14 cellular contexts compared by ENCODE assay signal in the genomic region with DNA sequence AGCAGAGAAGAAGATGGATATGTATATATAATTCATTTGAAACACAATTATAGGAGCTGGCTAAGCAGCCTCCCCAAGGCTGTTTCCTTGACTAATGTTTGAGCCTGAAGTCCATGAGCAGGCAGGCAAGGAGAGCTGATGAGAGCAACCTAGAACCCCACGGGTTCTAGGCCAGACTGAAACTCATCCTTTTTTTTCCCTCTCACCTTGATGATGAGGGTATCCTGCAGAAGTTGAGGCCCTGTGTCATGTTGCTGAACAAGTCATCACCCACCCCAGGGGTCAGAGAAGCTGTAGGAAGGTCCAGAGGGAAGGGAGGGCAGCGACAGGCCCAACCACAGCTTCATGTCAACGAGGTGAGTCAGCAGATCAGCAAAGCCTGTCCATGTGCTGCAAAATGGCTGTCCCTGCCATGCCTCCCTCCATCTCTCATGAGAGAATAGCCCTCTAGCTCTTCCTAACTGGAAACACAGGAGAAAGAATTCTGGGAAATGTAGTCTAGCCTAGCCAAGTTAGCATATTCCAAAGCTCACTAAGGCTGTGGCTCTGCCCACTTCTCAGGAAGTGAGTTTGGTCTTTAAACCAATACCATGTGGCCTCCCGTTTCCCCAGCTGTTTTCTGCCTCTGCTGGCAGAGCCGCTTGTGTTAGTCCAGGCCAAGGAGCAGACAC.
A peak's percentile ranks its signal among the peaks of the same experiment; 100 is the strongest.
DNase-seq lines count a peak whose midpoint lies in the region; ATAC-seq and TF ChIP-seq lines count a peak whose summit lies in the region.
"Had no signal": no experiment of that assay in that cellular context is flagged by ENCODE, and none has a peak within 500 bp of the region (broad histone marks: within the 10 kb centered on the region; RNA-seq: fewer than 3 reads in every experiment).

No MANE protein-coding gene starts in this region.

- WGBS in stomach, 5 donors: 57 to 81% (median 61%) methylated on average over 5 of the region's 5 CpGs

- no peaks in the 10 kb centered on the region for H3K9me3 ChIP-seq in stomach
- H3K9me3 ChIP-seq: lower lobe of right lung had no signal

- DNase-seq in NCI-H82 (lab: John Stamatoyannopoulos, UW): peak; percentile 30
- DNase-seq in NCI-H82 treated with DMSO at 0.1 percent for 48 hours (lab: John Stamatoyannopoulos, UW; ENCODE audit: unreplicated experiment): no peak
- peak; percentile 3 for DNase-seq in fibroblast of peridontal ligament (ENCODE audit: extremely low read depth)
- DNase-seq in stomach: peak; percentile 35
- no peak for DNase-seq in T-helper 1 cell
- DNase-seq in chondrocyte (ENCODE audit: low spot score): no peak
- DNase-seq: activated CD8-positive, alpha-beta memory T cell treated with anti-CD3 and anti-CD28 coated beads, Interleukin-2, amount 50 U/mL, for 4 hours; GDM1; lower lobe of right lung; NCI-H1417 treated with DMSO at 0.1 percent for 48 hours; posterior cingulate gyrus had no signal

- no peak overlapping the region for H3K27ac Mint-ChIP-seq in chondrocyte (ENCODE audit: unreplicated experiment)

- H3K27me3 Mint-ChIP-seq in chondrocyte (ENCODE audit: low read depth): no peaks in the 10 kb centered on the region

- TF ChIP-seq CTCF in stomach (IDR thresholded peaks at IDR 0.05): no peak
- TF ChIP-seq CTCF in chondrocyte (IDR thresholded peaks at IDR 0.05): no peak

- H3K4me3 ChIP-seq in stomach: no peak overlapping the region
- H3K4me3 ChIP-seq: lower lobe of right lung had no signal

- H3K4me1 Mint-ChIP-seq in chondrocyte (ENCODE audit: low read depth): no peaks in the 10 kb centered on the region

- H3K36me3 ChIP-seq in stomach: no peaks in the 10 kb centered on the region
- H3K36me3 ChIP-seq: lower lobe of right lung had no signal

- H3K4me1 ChIP-seq in stomach: no peaks in the 10 kb centered on the region
- H3K4me1 ChIP-seq: lower lobe of right lung had no signal

- no peaks in the 10 kb centered on the region for H3K36me3 Mint-ChIP-seq in chondrocyte (ENCODE audit: low read depth)
- H3K36me3 Mint-ChIP-seq: brain had no signal

- H3K27ac ChIP-seq in stomach: no peak overlapping the region
- H3K27ac ChIP-seq: lower lobe of right lung had no signal

- ATAC-seq in HG02870 (IDR thresholded peaks at IDR 0.05; ENCODE audit: unreplicated experiment): no peak
- ATAC-seq: lower lobe of right lung had no signal

- no peaks in the 10 kb centered on the region for H3K27me3 ChIP-seq in stomach

- no peaks in the 10 kb centered on the region for H3K9me3 Mint-ChIP-seq in chondrocyte (ENCODE audit: low read depth)

- no peak for TF ChIP-seq EP300 in stomach (IDR thresholded peaks at IDR 0.05)

- TF ChIP-seq POLR2A in stomach (IDR thresholded peaks at IDR 0.05): no peak

- intact Hi-C loops in stomach (cut with DNase I; ENCODE audit: low total_unique reads): no loop called here

- H3K4me3 Mint-ChIP-seq in chondrocyte (ENCODE audit: unreplicated experiment): no peak overlapping the region
- H3K4me3 Mint-ChIP-seq: brain had no signal

TF ChIP-seq in PFSK-1, 5 proteins besides CTCF, POLR2A, EP300 and RAD21:
- TF ChIP-seq, protein P1, sequence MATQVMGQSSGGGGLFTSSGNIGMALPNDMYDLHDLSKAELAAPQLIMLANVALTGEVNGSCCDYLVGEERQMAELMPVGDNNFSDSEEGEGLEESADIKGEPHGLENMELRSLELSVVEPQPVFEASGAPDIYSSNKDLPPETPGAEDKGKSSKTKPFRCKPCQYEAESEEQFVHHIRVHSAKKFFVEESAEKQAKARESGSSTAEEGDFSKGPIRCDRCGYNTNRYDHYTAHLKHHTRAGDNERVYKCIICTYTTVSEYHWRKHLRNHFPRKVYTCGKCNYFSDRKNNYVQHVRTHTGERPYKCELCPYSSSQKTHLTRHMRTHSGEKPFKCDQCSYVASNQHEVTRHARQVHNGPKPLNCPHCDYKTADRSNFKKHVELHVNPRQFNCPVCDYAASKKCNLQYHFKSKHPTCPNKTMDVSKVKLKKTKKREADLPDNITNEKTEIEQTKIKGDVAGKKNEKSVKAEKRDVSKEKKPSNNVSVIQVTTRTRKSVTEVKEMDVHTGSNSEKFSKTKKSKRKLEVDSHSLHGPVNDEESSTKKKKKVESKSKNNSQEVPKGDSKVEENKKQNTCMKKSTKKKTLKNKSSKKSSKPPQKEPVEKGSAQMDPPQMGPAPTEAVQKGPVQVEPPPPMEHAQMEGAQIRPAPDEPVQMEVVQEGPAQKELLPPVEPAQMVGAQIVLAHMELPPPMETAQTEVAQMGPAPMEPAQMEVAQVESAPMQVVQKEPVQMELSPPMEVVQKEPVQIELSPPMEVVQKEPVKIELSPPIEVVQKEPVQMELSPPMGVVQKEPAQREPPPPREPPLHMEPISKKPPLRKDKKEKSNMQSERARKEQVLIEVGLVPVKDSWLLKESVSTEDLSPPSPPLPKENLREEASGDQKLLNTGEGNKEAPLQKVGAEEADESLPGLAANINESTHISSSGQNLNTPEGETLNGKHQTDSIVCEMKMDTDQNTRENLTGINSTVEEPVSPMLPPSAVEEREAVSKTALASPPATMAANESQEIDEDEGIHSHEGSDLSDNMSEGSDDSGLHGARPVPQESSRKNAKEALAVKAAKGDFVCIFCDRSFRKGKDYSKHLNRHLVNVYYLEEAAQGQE (IDR thresholded peaks at IDR 0.05; ENCODE audit: insufficient read depth in 1 of 2, low read depth in 2 of 2, low read length in 2 of 2): no peak
- TF ChIP-seq SIN3A (IDR thresholded peaks at IDR 0.05; ENCODE audit: borderline replicate concordance, insufficient read depth, low read length) (0 out of 2 replicates have a peak, but pooled peaks have one; percentile 69), FOXP2 (optimal IDR thresholded peaks at IDR 0.05; ENCODE audit: borderline replicate concordance, extremely low read depth, extremely low read length, insufficient read depth) (no peak)

Comparison
In these comparisons a context has a peak if more than half of its experiments do, and no peak if none do; other contexts are left out.
1. DNase-seq: peak in NCI-H82 (single experiment), fibroblast of peridontal ligament (single experiment) and stomach (single experiment); none in NCI-H82 treated with DMSO at 0.1 percent for 48 hours (single experiment), T-helper 1 cell (0 of 5) and chondrocyte (single experiment).